Comparison of ENCODE assay signal across 1 cellular context in the genomic region with DNA sequence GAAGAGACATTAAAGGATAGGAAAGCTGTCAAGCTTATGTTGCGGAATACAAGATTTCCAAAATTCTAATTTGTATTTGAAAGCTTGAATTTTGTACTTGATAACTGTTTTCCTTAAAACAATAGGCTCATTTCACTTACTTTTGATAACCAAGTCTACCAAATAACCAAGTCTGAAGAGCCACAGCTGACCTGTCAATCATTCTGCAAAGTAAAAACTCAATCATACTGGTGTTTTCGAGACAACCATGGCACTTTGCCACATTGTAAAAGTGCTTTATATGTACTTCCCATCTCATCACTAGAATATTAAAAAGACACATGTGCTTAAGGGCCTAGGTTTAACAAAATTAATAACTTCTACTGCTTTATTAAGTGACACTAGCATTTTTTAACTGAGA.
A peak's percentile ranks its signal among the peaks of the same experiment; 100 is the strongest.
TF ChIP-seq lines count a peak whose summit lies in the region.

No MANE protein-coding gene starts in this region.

TF ChIP-seq in GM12878, 131 proteins besides CTCF, POLR2A, EP300 and RAD21:
- TF ChIP-seq PKNOX1 (IDR thresholded peaks at IDR 0.05) (peak; percentile 77; the same call in 1 of the 2 replicates), SMC3 (IDR thresholded peaks at IDR 0.05; ENCODE audit: borderline replicate concordance, low read length) (no peak), EZH2 (IDR thresholded peaks at IDR 0.05; ENCODE audit: borderline replicate concordance, control insufficient read depth, low read depth, low read length) (no peak), KDM1A (IDR thresholded peaks at IDR 0.05; ENCODE audit: borderline replicate concordance) (no peak), TCF12 (IDR thresholded peaks at IDR 0.05; ENCODE audit: low read depth, low read length) (no peak), NFXL1 (IDR thresholded peaks at IDR 0.05; ENCODE audit: borderline replicate concordance) (no peak), NFIC (IDR thresholded peaks at IDR 0.05; ENCODE audit: low read depth, low read length) (no peak)
TF ChIP-seq in GM12878: peak in this region for 1.
